Comparison of ENCODE assay signal across 1 cellular context in the genomic region with DNA sequence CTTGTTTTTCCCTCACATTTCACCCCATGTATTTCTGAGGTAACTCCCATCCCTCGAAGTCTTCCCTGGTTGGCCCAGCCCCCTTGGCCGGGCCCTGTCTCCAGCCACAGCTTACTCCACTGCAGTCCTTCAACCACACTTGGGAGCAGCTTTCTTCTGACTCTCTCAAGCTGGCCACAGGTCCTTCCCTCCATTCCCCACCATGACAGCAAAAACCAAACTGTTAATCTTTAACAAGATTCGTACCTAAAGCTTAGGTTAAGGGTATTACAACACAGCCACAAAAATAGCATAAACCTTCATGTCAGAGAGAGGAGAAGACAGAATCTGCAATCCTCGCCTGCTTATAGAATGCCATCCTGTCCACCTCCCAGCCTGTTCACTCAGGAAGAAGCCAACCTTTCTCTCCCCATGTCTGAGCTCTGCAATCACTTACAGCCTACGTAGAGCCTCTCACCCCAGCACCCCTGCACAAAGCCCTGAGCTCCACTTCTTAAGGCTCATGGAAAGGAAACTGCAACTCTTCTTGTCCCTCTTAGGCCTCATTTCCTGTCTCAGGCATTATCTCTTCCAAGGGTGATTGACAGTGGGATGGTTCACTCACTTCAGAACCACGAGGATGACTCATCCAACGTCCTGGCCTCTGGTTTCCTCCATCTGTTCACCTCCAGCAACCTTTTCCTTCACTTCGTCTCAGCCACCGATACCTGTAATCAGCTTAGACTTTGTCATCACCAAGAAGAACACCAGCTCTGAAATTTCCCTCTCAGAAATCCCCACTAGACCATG.
TF ChIP-seq lines count a peak whose summit lies in the region.

No MANE protein-coding gene starts in this region.

TF ChIP-seq in SK-N-SH treated with all-trans-retinoic acid at 6 μM for 48 hours, 23 proteins besides CTCF, POLR2A, EP300 and RAD21 (continued from another document):
- TF ChIP-seq, protein P1, sequence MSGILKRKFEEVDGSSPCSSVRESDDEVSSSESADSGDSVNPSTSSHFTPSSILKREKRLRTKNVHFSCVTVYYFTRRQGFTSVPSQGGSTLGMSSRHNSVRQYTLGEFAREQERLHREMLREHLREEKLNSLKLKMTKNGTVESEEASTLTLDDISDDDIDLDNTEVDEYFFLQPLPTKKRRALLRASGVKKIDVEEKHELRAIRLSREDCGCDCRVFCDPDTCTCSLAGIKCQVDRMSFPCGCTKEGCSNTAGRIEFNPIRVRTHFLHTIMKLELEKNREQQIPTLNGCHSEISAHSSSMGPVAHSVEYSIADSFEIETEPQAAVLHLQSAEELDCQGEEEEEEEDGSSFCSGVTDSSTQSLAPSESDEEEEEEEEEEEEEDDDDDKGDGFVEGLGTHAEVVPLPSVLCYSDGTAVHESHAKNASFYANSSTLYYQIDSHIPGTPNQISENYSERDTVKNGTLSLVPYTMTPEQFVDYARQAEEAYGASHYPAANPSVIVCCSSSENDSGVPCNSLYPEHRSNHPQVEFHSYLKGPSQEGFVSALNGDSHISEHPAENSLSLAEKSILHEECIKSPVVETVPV (CRISPR knock-in tag; IDR thresholded peaks at IDR 0.05) = no peak
- no peak for TF ChIP-seq ARNTL (CRISPR knock-in tag; IDR thresholded peaks at IDR 0.05; ENCODE audit: borderline replicate concordance, low read depth)
- no peak for TF ChIP-seq ZC3H10 (CRISPR knock-in tag; IDR thresholded peaks at IDR 0.05)
- no peak for TF ChIP-seq OSR1 (CRISPR knock-in tag; IDR thresholded peaks at IDR 0.05)
- no peak for TF ChIP-seq ZFP3 (CRISPR knock-in tag; IDR thresholded peaks at IDR 0.05)
- no peak for TF ChIP-seq ZFP30 (CRISPR knock-in tag; IDR thresholded peaks at IDR 0.05)
- TF ChIP-seq ISL1 (CRISPR knock-in tag; IDR thresholded peaks at IDR 0.05) = no peak
- TF ChIP-seq, protein P2, sequence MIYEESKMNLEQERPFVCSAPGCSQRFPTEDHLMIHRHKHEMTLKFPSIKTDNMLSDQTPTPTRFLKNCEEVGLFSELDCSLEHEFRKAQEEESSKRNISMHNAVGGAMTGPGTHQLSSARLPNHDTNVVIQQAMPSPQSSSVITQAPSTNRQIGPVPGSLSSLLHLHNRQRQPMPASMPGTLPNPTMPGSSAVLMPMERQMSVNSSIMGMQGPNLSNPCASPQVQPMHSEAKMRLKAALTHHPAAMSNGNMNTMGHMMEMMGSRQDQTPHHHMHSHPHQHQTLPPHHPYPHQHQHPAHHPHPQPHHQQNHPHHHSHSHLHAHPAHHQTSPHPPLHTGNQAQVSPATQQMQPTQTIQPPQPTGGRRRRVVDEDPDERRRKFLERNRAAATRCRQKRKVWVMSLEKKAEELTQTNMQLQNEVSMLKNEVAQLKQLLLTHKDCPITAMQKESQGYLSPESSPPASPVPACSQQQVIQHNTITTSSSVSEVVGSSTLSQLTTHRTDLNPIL (CRISPR knock-in tag; IDR thresholded peaks at IDR 0.05; ENCODE audit: low read depth) = no peak
- TF ChIP-seq, protein P3, sequence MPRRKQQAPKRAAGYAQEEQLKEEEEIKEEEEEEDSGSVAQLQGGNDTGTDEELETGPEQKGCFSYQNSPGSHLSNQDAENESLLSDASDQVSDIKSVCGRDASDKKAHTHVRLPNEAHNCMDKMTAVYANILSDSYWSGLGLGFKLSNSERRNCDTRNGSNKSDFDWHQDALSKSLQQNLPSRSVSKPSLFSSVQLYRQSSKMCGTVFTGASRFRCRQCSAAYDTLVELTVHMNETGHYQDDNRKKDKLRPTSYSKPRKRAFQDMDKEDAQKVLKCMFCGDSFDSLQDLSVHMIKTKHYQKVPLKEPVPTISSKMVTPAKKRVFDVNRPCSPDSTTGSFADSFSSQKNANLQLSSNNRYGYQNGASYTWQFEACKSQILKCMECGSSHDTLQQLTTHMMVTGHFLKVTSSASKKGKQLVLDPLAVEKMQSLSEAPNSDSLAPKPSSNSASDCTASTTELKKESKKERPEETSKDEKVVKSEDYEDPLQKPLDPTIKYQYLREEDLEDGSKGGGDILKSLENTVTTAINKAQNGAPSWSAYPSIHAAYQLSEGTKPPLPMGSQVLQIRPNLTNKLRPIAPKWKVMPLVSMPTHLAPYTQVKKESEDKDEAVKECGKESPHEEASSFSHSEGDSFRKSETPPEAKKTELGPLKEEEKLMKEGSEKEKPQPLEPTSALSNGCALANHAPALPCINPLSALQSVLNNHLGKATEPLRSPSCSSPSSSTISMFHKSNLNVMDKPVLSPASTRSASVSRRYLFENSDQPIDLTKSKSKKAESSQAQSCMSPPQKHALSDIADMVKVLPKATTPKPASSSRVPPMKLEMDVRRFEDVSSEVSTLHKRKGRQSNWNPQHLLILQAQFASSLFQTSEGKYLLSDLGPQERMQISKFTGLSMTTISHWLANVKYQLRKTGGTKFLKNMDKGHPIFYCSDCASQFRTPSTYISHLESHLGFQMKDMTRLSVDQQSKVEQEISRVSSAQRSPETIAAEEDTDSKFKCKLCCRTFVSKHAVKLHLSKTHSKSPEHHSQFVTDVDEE (CRISPR knock-in tag; IDR thresholded peaks at IDR 0.05) = no peak
- TF ChIP-seq ZNF70 (CRISPR knock-in tag; IDR thresholded peaks at IDR 0.05) = no peak
- TF ChIP-seq ZNF565 (CRISPR knock-in tag; conservative IDR thresholded peaks at IDR 0.05; ENCODE audit: low read depth) = no peak
TF ChIP-seq in SK-N-SH treated with all-trans-retinoic acid at 6 μM for 48 hours: peak in this region for 0.
